In the genomic region with DNA sequence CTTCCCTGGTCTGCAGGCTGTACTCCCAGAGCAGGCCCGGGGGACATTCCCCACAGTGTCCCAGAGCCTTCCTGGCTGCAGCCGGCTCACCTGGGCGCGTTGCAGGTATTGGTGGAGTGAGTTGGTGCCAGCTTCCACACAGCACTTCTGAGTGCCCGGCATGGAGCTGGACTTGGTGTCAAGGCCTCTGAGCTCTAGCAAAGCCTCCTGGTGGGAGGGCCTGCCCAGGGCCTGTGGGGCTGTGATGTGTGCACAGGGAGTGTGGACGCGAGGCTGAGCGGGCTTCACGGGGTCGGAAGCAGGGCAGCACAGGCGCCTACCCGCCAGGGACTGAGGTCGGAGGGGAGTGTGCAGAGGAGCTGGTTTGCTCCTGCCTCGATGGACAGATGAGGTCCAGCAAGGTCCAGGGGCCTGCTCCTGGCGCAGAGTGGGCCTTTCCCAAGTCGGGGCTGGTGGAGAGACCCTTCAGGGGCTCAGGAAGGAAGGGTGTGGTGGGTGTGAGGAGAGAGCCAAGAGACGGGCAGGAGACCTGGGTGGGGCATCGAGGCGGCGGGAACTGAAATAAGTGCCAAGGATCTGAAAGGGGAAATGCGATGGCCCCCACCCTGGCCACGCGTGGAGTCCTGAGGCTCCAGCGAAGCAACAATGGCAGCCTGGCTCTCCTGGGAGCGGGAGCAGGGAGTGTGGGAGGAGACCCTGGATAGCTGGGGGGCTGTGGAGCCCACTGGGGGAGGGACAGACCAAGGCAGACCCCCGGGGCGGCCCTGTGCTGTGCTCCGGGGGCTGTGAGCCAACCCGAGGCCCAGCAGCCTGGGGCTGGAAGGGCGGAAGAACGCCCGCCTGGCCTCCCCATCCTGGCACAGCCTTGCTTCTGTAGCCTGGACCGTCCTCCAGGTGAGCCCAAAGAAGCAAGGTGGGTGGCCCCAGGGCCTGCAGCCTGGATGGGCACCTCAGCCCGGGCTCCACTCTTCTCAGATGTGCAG, we compare ENCODE assay signal across 9 cellular contexts.
A peak's percentile ranks its signal among the peaks of the same experiment; 100 is the strongest.
DNase-seq lines count a peak whose midpoint lies in the region; TF ChIP-seq lines count a peak whose summit lies in the region.
"Had no signal": no experiment of that assay in that cellular context is flagged by ENCODE, and none has a peak within 500 bp of the region (broad histone marks: within the 10 kb centered on the region; RNA-seq: fewer than 3 reads in every experiment).

No MANE protein-coding gene starts in this region.

- TF ChIP-seq CTCF in mesothelial cell of epicardium (IDR thresholded peaks at IDR 0.05; ENCODE audit: unreplicated experiment): no peak
- TF ChIP-seq CTCF in type B pancreatic cell (conservative IDR thresholded peaks at IDR 0.05): no peak

- H3K4me1 Mint-ChIP-seq in activated naive CD4-positive, alpha-beta T cell treated with anti-CD3 and anti-CD28 coated beads, Interleukin-2, amount 50 U/mL, for 24 hours: peaks cover 31% of the 10 kb centered on the region
- peaks cover 36% of the 10 kb centered on the region for H3K4me1 Mint-ChIP-seq in mesothelial cell of epicardium
- peaks cover 20% of the 10 kb centered on the region for H3K4me1 Mint-ChIP-seq in type B pancreatic cell (ENCODE audit: unreplicated experiment)

- H3K27me3 ChIP-seq in adipocyte (replicated peaks; ENCODE audit: control insufficient read depth, insufficient read depth, low read length): no peaks in the 10 kb centered on the region

- no peaks in the 10 kb centered on the region for H3K9me3 ChIP-seq in adipocyte (ENCODE audit: control insufficient read depth, low read length)

- peaks cover 24% of the 10 kb centered on the region for H3K36me3 ChIP-seq in adipocyte (ENCODE audit: control insufficient read depth, insufficient read depth, low read length, severe bottlenecking)

- H3K36me3 Mint-ChIP-seq in activated naive CD4-positive, alpha-beta T cell treated with anti-CD3 and anti-CD28 coated beads, Interleukin-2, amount 50 U/mL, for 24 hours: no peaks in the 10 kb centered on the region
- H3K36me3 Mint-ChIP-seq in mesothelial cell of epicardium (peaks cover 2% of the 10 kb centered on the region), type B pancreatic cell (no peaks in the 10 kb centered on the region)

- peak overlapping the region; percentile 79 for H3K9ac ChIP-seq in adipocyte (ENCODE audit: low read length)

- H3K4me3 Mint-ChIP-seq in activated naive CD4-positive, alpha-beta T cell treated with anti-CD3 and anti-CD28 coated beads, Interleukin-2, amount 50 U/mL, for 24 hours: peak overlapping the region; percentile 44
- no peak overlapping the region for H3K4me3 Mint-ChIP-seq in mesothelial cell of epicardium
- H3K4me3 Mint-ChIP-seq in type B pancreatic cell: no peak overlapping the region

- H3K9me3 Mint-ChIP-seq in activated naive CD4-positive, alpha-beta T cell treated with anti-CD3 and anti-CD28 coated beads, Interleukin-2, amount 50 U/mL, for 24 hours: no peaks in the 10 kb centered on the region
- H3K9me3 Mint-ChIP-seq in mesothelial cell of epicardium (no peaks in the 10 kb centered on the region), type B pancreatic cell (no peaks in the 10 kb centered on the region)

- no peak for DNase-seq in activated naive CD4-positive, alpha-beta T cell (lab: John Stamatoyannopoulos, UW)
- no peak for DNase-seq in adipocyte (ENCODE audit: low read depth)
- no peak for DNase-seq in mesothelial cell of epicardium (ENCODE audit: low spot score in 2 of 2, unreplicated experiment in 2 of 2)
- DNase-seq in type B pancreatic cell (ENCODE audit: extremely low spot score, unreplicated experiment): no peak
- no peak for DNase-seq in stimulated activated naive CD4-positive, alpha-beta T cell (lab: John Stamatoyannopoulos, UW)
- DNase-seq in 8988T: no peak
- DNase-seq in NCI-H774 (lab: John Stamatoyannopoulos, UW): no peak
- DNase-seq: HCEC 1CT had no signal

- no peak overlapping the region for H3K27ac Mint-ChIP-seq in activated naive CD4-positive, alpha-beta T cell treated with anti-CD3 and anti-CD28 coated beads, Interleukin-2, amount 50 U/mL, for 24 hours
- H3K27ac Mint-ChIP-seq in mesothelial cell of epicardium (peak overlapping the region; percentile 73), type B pancreatic cell (peak overlapping the region; percentile 73)

- peaks cover 49% of the 10 kb centered on the region for H3K4me1 ChIP-seq in adipocyte (ENCODE audit: control insufficient read depth, insufficient read depth, low read length)

- H3K27me3 Mint-ChIP-seq in activated naive CD4-positive, alpha-beta T cell treated with anti-CD3 and anti-CD28 coated beads, Interleukin-2, amount 50 U/mL, for 24 hours: no peaks in the 10 kb centered on the region
- no peaks in the 10 kb centered on the region for H3K27me3 Mint-ChIP-seq in mesothelial cell of epicardium (ENCODE audit: low read depth)
- H3K27me3 Mint-ChIP-seq in type B pancreatic cell: no peaks in the 10 kb centered on the region

- no peak overlapping the region for H3K4me3 ChIP-seq in adipocyte (ENCODE audit: low read length)
